9 cellular contexts compared by ENCODE assay signal in genomic region chr1:247639381-247639981, GRCh38. TPM values are rescaled to one million over a fixed set of nuclear protein-coding genes. Genes with fewer than 3 reads are reported as not detected.
DNase-seq lines count a peak whose midpoint lies in the region; ATAC-seq, FAIRE-seq and TF ChIP-seq lines count a peak whose summit lies in the region.
"Had no signal": no experiment of that assay in that cellular context is flagged by ENCODE, and none has a peak within 500 bp of the region (broad histone marks: within the 10 kb centered on the region; RNA-seq: fewer than 3 reads in every experiment).

No MANE protein-coding gene starts in this region.

- POLR2A ChIA-PET in activated CD8-positive, alpha-beta T cell treated with anti-CD3 and anti-CD28 coated beads, Interleukin-2, amount 10 ng/mL, durations not matched to agents 7 days and 5 days (lab: Charles Lee): no interaction called here

- H2BK12ac ChIP-seq in trophoblast cell (ENCODE audit: low read length): no peak overlapping the region

- WGBS in trophoblast cell (ENCODE audit: extremely low coverage, insufficient coverage, insufficient read length): no CpG with 5 or more reads among the region's 55 CpGs

- H4K91ac ChIP-seq in trophoblast cell (ENCODE audit: low read depth, low read length): peak overlapping the region; percentile 79

- H2AK5ac ChIP-seq in trophoblast cell (ENCODE audit: low read length): no peak overlapping the region

- peaks cover 2% of the 10 kb centered on the region for H3K9me3 ChIP-seq in trophoblast cell (ENCODE audit: insufficient read depth, low read depth, low read length)

- peaks cover 2% of the 10 kb centered on the region for H3K79me1 ChIP-seq in trophoblast cell (ENCODE audit: low read length)

- peak; percentile 90 for ATAC-seq in activated CD8-positive, alpha-beta T cell treated with anti-CD3 and anti-CD28 coated beads, Interleukin-2, amount 10 ng/mL, durations not matched to agents 7 days and 5 days
- no peak for ATAC-seq in HG03571 (IDR thresholded peaks at IDR 0.05; ENCODE audit: unreplicated experiment)
- ATAC-seq in HG02885 (IDR thresholded peaks at IDR 0.05; ENCODE audit: poor library complexity, unreplicated experiment): no peak

- H3K4ac ChIP-seq in trophoblast cell (ENCODE audit: low read depth, low read length): no peak overlapping the region

- peak overlapping the region; percentile 56 for H2AFZ ChIP-seq in trophoblast cell (ENCODE audit: insufficient read depth, low read length, poor library complexity)

- peaks cover 2% of the 10 kb centered on the region for H3K79me2 ChIP-seq in trophoblast cell (ENCODE audit: control insufficient read depth, insufficient read depth, low read length, poor library complexity)

- H3K4me1 ChIP-seq in trophoblast cell (ENCODE audit: control insufficient read depth in 1 of 2, insufficient read depth in 2 of 2, low read length in 2 of 2): no peaks in the 10 kb centered on the region

- no peak overlapping the region for H3K27ac Mint-ChIP-seq in activated CD8-positive, alpha-beta T cell treated with anti-CD3 and anti-CD28 coated beads, Interleukin-2, amount 10 ng/mL, durations not matched to agents 7 days and 5 days

- H3K9me3 Mint-ChIP-seq in activated CD8-positive, alpha-beta T cell treated with anti-CD3 and anti-CD28 coated beads, Interleukin-2, amount 10 ng/mL, durations not matched to agents 7 days and 5 days (ENCODE audit: insufficient read depth): no peaks in the 10 kb centered on the region

- peak; percentile 41 for DNase-seq in GM06990 (ENCODE audit: extremely low read depth, insufficient read length)
- DNase-seq in activated CD8-positive, alpha-beta T cell treated with anti-CD3 and anti-CD28 coated beads, Interleukin-2, amount 10 ng/mL, durations not matched to agents 7 days and 5 days: peak; percentile 41
- DNase-seq in head of caudate nucleus: peak in 34 of 42 donors; percentile 5 to 65 (median 32)
- DNase-seq in trophoblast cell: peak; percentile 79
- DNase-seq in RCC 7860 (ENCODE audit: low spot score): no peak
- no peak for DNase-seq in NCI-H1694 (lab: John Stamatoyannopoulos, UW)

- peak overlapping the region; percentile 37 for H3K18ac ChIP-seq in trophoblast cell (ENCODE audit: low read length)

- CTCF ChIA-PET in activated CD8-positive, alpha-beta T cell treated with anti-CD3 and anti-CD28 coated beads, Interleukin-2, amount 10 ng/mL, durations not matched to agents 7 days and 5 days (lab: Charles Lee): no interaction called here

- no peak overlapping the region for H3K27ac ChIP-seq in trophoblast cell (ENCODE audit: low read depth, low read length)

- H2BK120ac ChIP-seq in trophoblast cell (ENCODE audit: insufficient read depth, low read length, poor library complexity): peak overlapping the region; percentile 52

- peak overlapping the region; percentile 66 for H3K14ac ChIP-seq in trophoblast cell (ENCODE audit: low read length)

- intact Hi-C loops in head of caudate nucleus (cut with DNase I): no loop called here

- H3K4me3 Mint-ChIP-seq in activated CD8-positive, alpha-beta T cell treated with anti-CD3 and anti-CD28 coated beads, Interleukin-2, amount 10 ng/mL, durations not matched to agents 7 days and 5 days: no peak overlapping the region

- peak overlapping the region; percentile 59 for H3K4me2 ChIP-seq in trophoblast cell (ENCODE audit: low read length)

- no peak overlapping the region for H2BK5ac ChIP-seq in trophoblast cell (ENCODE audit: low read depth, low read length, poor library complexity)

- no peaks in the 10 kb centered on the region for H3K36me3 Mint-ChIP-seq in activated CD8-positive, alpha-beta T cell treated with anti-CD3 and anti-CD28 coated beads, Interleukin-2, amount 10 ng/mL, durations not matched to agents 7 days and 5 days (ENCODE audit: low read depth)

- peak overlapping the region; percentile 96 for H4K8ac ChIP-seq in trophoblast cell (ENCODE audit: low read depth, low read length)

- H3K9ac ChIP-seq in trophoblast cell (ENCODE audit: low read length): no peak overlapping the region

- peaks cover 4% of the 10 kb centered on the region for H3K4me1 Mint-ChIP-seq in activated CD8-positive, alpha-beta T cell treated with anti-CD3 and anti-CD28 coated beads, Interleukin-2, amount 10 ng/mL, durations not matched to agents 7 days and 5 days (ENCODE audit: low read depth)

- H3K4me3 ChIP-seq in GM06990 (replicated peaks; ENCODE audit: low read depth, low read length) (no peak overlapping the region), trophoblast cell (ENCODE audit: low read depth, low read length) (peak overlapping the region; percentile 37)

- no peak for TF ChIP-seq CTCF in GM06990 (IDR thresholded peaks at IDR 0.05; ENCODE audit: insufficient read depth, low read length, poor library complexity, severe bottlenecking)

- no peaks in the 10 kb centered on the region for H3K27me3 ChIP-seq in GM06990 (replicated peaks; ENCODE audit: control insufficient read depth, insufficient read depth, low read length)
- no peaks in the 10 kb centered on the region for H3K27me3 ChIP-seq in trophoblast cell (ENCODE audit: insufficient read depth, low read length)

- H4K12ac ChIP-seq in trophoblast cell (ENCODE audit: low read depth, low read length): peak overlapping the region; percentile 52

- no peaks in the 10 kb centered on the region for H3K36me3 ChIP-seq in GM06990 (ENCODE audit: control insufficient read depth, insufficient read depth, low read length)
- no peaks in the 10 kb centered on the region for H3K36me3 ChIP-seq in trophoblast cell (ENCODE audit: control insufficient read depth in 1 of 2, insufficient read depth in 2 of 2, low read length in 2 of 2)

- no peak for FAIRE-seq in RCC 7860 (lab: Jason Lieb, UNC)
- FAIRE-seq: GM18507 had no signal

- H3K23ac ChIP-seq in trophoblast cell (ENCODE audit: low read length): no peak overlapping the region

- peaks cover 11% of the 10 kb centered on the region for H3K27me3 Mint-ChIP-seq in activated CD8-positive, alpha-beta T cell treated with anti-CD3 and anti-CD28 coated beads, Interleukin-2, amount 10 ng/mL, durations not matched to agents 7 days and 5 days (ENCODE audit: low read depth)

RNA-seq across cellular contexts. Expression of gene OR2G3, which starts 34.1 kb away (rescaled TPM):
- not detected for total RNA-seq in activated CD8-positive, alpha-beta T cell treated with anti-CD3 and anti-CD28 coated beads, Interleukin-2, amount 10 ng/mL, durations not matched to agents 7 days and 5 days
- not detected in 2 replicates for polyA plus RNA-seq in trophoblast cell (2013)

RNA-seq across cellular contexts. Expression of gene OR13G1, which starts 40.1 kb away (rescaled TPM):
- not detected for total RNA-seq in activated CD8-positive, alpha-beta T cell treated with anti-CD3 and anti-CD28 coated beads, Interleukin-2, amount 10 ng/mL, durations not matched to agents 7 days and 5 days
- not detected in 2 replicates for polyA plus RNA-seq in trophoblast cell (2013)

RNA-seq across cellular contexts. Expression of gene OR2G2, which starts 51.3 kb away (rescaled TPM):
- not detected for total RNA-seq in activated CD8-positive, alpha-beta T cell treated with anti-CD3 and anti-CD28 coated beads, Interleukin-2, amount 10 ng/mL, durations not matched to agents 7 days and 5 days
- polyA plus RNA-seq in trophoblast cell (2013): not detected in 2 replicates

Comparison
In these comparisons a context has a peak if more than half of its experiments do, and no peak if none do; other contexts are left out.
1. DNase-seq: peak in GM06990 (single experiment), activated CD8-positive, alpha-beta T cell treated with anti-CD3 and anti-CD28 coated beads, Interleukin-2, amount 10 ng/mL, durations not matched to agents 7 days and 5 days (single experiment), head of caudate nucleus (34 of 42) and trophoblast cell (2 of 2); none in RCC 7860 (single experiment) and NCI-H1694 (single experiment).